In genomic region chr7:117871778-117872538, GRCh38 we compare ENCODE assay signal across 8 cellular contexts. TPM values are rescaled to one million over a fixed set of nuclear protein-coding genes. Genes with fewer than 3 reads are reported as not detected.
DNase-seq lines count a peak whose midpoint lies in the region; ATAC-seq and TF ChIP-seq lines count a peak whose summit lies in the region.

No MANE protein-coding gene starts in this region.

- POLR2A ChIA-PET in Panc1 (lab: Charles Lee) = interaction anchor here (0.6 kb wide), 1 partner anchor 154 kb away, joined by 4 read pairs; no protein-coding TSS in a partner anchor

- peak; percentile 71 for ATAC-seq in Panc1
- ATAC-seq in HG03521 (IDR thresholded peaks at IDR 0.05; ENCODE audit: unreplicated experiment) = no peak
- no peak for ATAC-seq in GM18502 (IDR thresholded peaks at IDR 0.05; ENCODE audit: poor library complexity, unreplicated experiment)

- in situ Hi-C loops in Panc1 (cut with HindIII; ENCODE audit: low pct_unique_long_range_greater_than_20kb, low sequenced_read_pairs) = no loop called here

- BruUV-seq in Panc1 (replicated peaks; lab: Mats Ljungman, UMichigan) = no TSS peak

- H3K27me3 ChIP-seq in Panc1 (ENCODE audit: control insufficient read depth, insufficient read depth, low read length) = peaks cover 33% of the 10 kb centered on the region

- DNase-seq in D341Med (ENCODE audit: low spot score) = peak; percentile 32
- DNase-seq in Panc1 (ENCODE audit: low read depth, low spot score) = no peak
- DNase-seq in glomerular visceral epithelial cell (ENCODE audit: extremely low spot score) = peak; percentile 33
- peak; percentile 67 for DNase-seq in occipital lobe (lab: John Stamatoyannopoulos, UW)
- no peak for DNase-seq in NCI-H1694 treated with DMSO at 0.1 percent for 48 hours (lab: John Stamatoyannopoulos, UW)
- DNase-seq in central memory CD4-positive, alpha-beta T cell = no peak

- no peak for TF ChIP-seq CTCF in Panc1 (IDR thresholded peaks at IDR 0.05)

- H3K4me1 ChIP-seq in Panc1 (ENCODE audit: control insufficient read depth, insufficient read depth, low read length) = peaks cover 5% of the 10 kb centered on the region; the same call in 1 of the 2 replicates

- CTCF ChIA-PET in Panc1 (lab: Charles Lee) = no interaction called here

- no peaks in the 10 kb centered on the region for H3K9me3 ChIP-seq in Panc1 (ENCODE audit: control insufficient read depth, insufficient read depth, low read depth, low read length)

- peaks cover 4% of the 10 kb centered on the region; the same call in 1 of the 2 replicates for H3K36me3 ChIP-seq in Panc1 (ENCODE audit: control insufficient read depth, insufficient read depth, low read length)

- H3K4me3 ChIP-seq in Panc1 (ENCODE audit: low read depth in 2 of 2, low read length in 2 of 2) = peak overlapping the region in 1 of 2 experiments; percentile 10; a peak in 1 of 4 replicates

- H3K27ac ChIP-seq in Panc1 (ENCODE audit: low read length) = no peak overlapping the region

- intact Hi-C loops in Panc1 (cut with micrococcal nuclease; ENCODE audit: unreplicated experiment) = no loop called here

RNA-seq across cellular contexts. Expression of gene CTTNBP2, which starts 1.3 kb away (rescaled TPM):
- 1.0 TPM for total RNA-seq in Panc1 (2021; ENCODE audit: unreplicated experiment)
- polyA plus RNA-seq in Panc1 (2012; ENCODE audit: insufficient read length) = 0.21 TPM
- 39.0 TPM for total RNA-seq in occipital lobe

Comparison
In these comparisons a context has a peak if more than half of its experiments do, and no peak if none do; other contexts are left out.
1. DNase-seq: peak in D341Med (single experiment), glomerular visceral epithelial cell (single experiment) and occipital lobe (single experiment); none in Panc1 (single experiment), NCI-H1694 treated with DMSO at 0.1 percent for 48 hours (single experiment) and central memory CD4-positive, alpha-beta T cell (single experiment).
2. RNA of gene CTTNBP2, which starts 1.3 kb away (total RNA-seq): 39.0 TPM in occipital lobe (single experiment); 1.0 TPM in Panc1 (single experiment); every median in the first group is over 10 times any median in the second.